In genomic region chr5:157265714-157266285, GRCh38 we compare ENCODE assay signal across 8 cellular contexts. TPM values are rescaled to one million over a fixed set of nuclear protein-coding genes. Genes with fewer than 3 reads are reported as not detected.
DNase-seq lines count a peak whose midpoint lies in the region; ATAC-seq and TF ChIP-seq lines count a peak whose summit lies in the region.

TSS of gene CYFIP2 (plus strand) at chr5:157266123. CDS start at chr5:157285362, 19,239 bp downstream.

- intact Hi-C loops in A673 (cut with micrococcal nuclease; ENCODE audit: unreplicated experiment) = no loop called here
- intact Hi-C loops in colonic mucosa (cut with DNase I) = no loop called here
- intact Hi-C loops in lower leg skin (cut with DNase I; ENCODE audit: low total_unique reads) = no loop called here

- DNase-seq in A673 (ENCODE audit: low spot score) (peak; percentile 58), NCI-H2171 treated with DMSO at 0.1 percent for 48 hours (lab: John Stamatoyannopoulos, UW) (peak; percentile 38), colonic mucosa (peak; percentile 72), lower leg skin (ENCODE audit: low spot score in 2 of 2) (peak in 1 of 2 donors; percentile 88)
- peak; percentile 85 for DNase-seq in activated CD4-positive, alpha-beta T cell treated with anti-CD3 and anti-CD28 coated beads for 48 hours
- DNase-seq in stimulated activated CD4-positive, alpha-beta T cell treated with anti-CD3 and anti-CD28 coated beads, Interleukin-4, amount 100 ng/mL, for 48 hours (ENCODE audit: low read depth in 2 of 2) = peak; percentile 74 to 77

- peak; percentile 78 for ATAC-seq in GM18519 (IDR thresholded peaks at IDR 0.05; ENCODE audit: low FRiP score, unreplicated experiment)
- peak; percentile 84 for ATAC-seq in HG02981 (IDR thresholded peaks at IDR 0.05; ENCODE audit: unreplicated experiment)

- H3K36me3 ChIP-seq in A673 (ENCODE audit: insufficient read depth, low read length, poor library complexity, severe bottlenecking) = no peaks in the 10 kb centered on the region
- no peaks in the 10 kb centered on the region for H3K36me3 ChIP-seq in colonic mucosa

- H3K4me3 ChIP-seq in A673 (ENCODE audit: low read depth, low read length, poor library complexity, severe bottlenecking) (peak within 1 kb of the TSS; percentile 64), colonic mucosa (peak within 1 kb of the TSS; percentile 71), lower leg skin (ENCODE audit: low read depth, poor library complexity, severe bottlenecking) (peak within 1 kb of the TSS; percentile 31)

- 1% methylated on average over 15 to 30 of the region's 58 CpGs for WGBS in lower leg skin, 2 donors

- no peak for TF ChIP-seq CTCF in A673 (conservative IDR thresholded peaks at IDR 0.05; ENCODE audit: low read depth, low read length)
- no peak for TF ChIP-seq CTCF in colonic mucosa (IDR thresholded peaks at IDR 0.05)
- no peak for TF ChIP-seq CTCF in lower leg skin (IDR thresholded peaks at IDR 0.05)

- no peak for TF ChIP-seq POLR2A in lower leg skin (IDR thresholded peaks at IDR 0.05)

- H3K27me3 ChIP-seq in A673 (replicated peaks; ENCODE audit: insufficient read depth, low read depth, low read length, poor library complexity) (no peaks in the 10 kb centered on the region), colonic mucosa (no peaks in the 10 kb centered on the region)

- no peaks in the 10 kb centered on the region for H3K4me1 ChIP-seq in A673 (ENCODE audit: insufficient read depth, low read length, poor library complexity, severe bottlenecking)
- peaks cover 4% of the 10 kb centered on the region for H3K4me1 ChIP-seq in colonic mucosa

- POLR2A ChIA-PET in A673 (lab: Charles Lee; ENCODE audit: low non-redundant PET) = no interaction called here

- peak within 1 kb of the TSS; percentile 73 to 85 for H3K9ac ChIP-seq in colonic mucosa (ENCODE audit: low read depth in 2 of 2, low read length in 2 of 2)

- H3K9me3 ChIP-seq in A673 (ENCODE audit: low read depth, low read length, poor library complexity, severe bottlenecking) (no peaks in the 10 kb centered on the region), colonic mucosa (no peaks in the 10 kb centered on the region)

- H3K27ac ChIP-seq in A673 (ENCODE audit: low read depth, low read length, poor library complexity, severe bottlenecking) = no peak within 1 kb of the TSS
- H3K27ac ChIP-seq in colonic mucosa = peak within 1 kb of the TSS; percentile 62

- no TSS peak for BruUV-seq in A673 (replicated peaks; lab: Mats Ljungman, UMichigan)

- CTCF ChIA-PET in A673 (lab: Charles Lee) = no interaction called here

RNA-seq across cellular contexts. Expression of gene CYFIP2, which starts in this region (rescaled TPM):
- total RNA-seq in A673 (2021) (17.2 and 20.1 TPM in 2 replicates), colonic mucosa (10 to 100 TPM; 22.4 to 26.1 TPM), lower leg skin (10 to 100 TPM in 1 of 4 donors, 1 to 10 TPM in 3; 3.2 to 16.2 (median 7.0) TPM)
